Comparison of ENCODE assay signal across 1 cellular context in the genomic region with DNA sequence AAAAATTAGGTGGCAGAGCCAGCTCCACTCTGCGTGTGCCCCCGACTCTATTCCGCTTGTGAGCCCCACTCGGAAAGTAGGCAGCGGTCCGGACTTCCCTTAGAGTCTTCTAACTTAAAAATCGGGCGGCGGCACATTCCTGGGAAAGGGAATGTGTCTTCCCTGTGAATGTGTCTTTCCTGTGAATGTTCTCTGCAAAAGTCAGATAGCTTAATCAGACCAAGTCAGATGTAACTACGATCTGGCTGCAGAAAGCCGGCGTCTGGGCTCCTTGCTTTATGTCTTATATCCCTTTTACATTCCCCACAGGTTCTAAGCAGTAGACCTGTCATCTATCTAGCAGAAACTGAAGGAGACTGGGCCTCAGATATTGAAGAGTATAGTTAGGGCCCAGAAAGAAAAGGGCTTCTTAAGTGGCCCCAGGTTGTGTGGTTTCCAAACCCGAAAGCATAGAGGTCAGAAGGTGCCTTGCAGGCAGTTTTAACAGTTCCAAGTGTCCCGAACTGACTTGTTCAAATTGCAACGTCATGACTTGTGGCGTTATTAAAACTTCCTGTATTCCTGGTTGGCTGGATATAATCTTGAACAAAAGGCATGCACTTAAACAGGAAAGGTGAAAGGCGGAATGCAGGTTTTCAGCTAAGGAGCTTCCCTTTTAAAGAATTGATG.
TF ChIP-seq lines count a peak whose summit lies in the region.

No MANE protein-coding gene starts in this region.

TF ChIP-seq in HepG2, 621 proteins besides CTCF, POLR2A, EP300 and RAD21 (continued from another document and continues in another):
- TF ChIP-seq, protein P1, sequence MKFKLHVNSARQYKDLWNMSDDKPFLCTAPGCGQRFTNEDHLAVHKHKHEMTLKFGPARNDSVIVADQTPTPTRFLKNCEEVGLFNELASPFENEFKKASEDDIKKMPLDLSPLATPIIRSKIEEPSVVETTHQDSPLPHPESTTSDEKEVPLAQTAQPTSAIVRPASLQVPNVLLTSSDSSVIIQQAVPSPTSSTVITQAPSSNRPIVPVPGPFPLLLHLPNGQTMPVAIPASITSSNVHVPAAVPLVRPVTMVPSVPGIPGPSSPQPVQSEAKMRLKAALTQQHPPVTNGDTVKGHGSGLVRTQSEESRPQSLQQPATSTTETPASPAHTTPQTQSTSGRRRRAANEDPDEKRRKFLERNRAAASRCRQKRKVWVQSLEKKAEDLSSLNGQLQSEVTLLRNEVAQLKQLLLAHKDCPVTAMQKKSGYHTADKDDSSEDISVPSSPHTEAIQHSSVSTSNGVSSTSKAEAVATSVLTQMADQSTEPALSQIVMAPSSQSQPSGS (CRISPR knock-in tag; IDR thresholded peaks at IDR 0.05), result no peak
- no peak for TF ChIP-seq ZBTB38 (CRISPR knock-in tag; IDR thresholded peaks at IDR 0.05)
- TF ChIP-seq ZBTB42 (CRISPR knock-in tag; IDR thresholded peaks at IDR 0.05), result no peak
- TF ChIP-seq ZNF816 (CRISPR knock-in tag; IDR thresholded peaks at IDR 0.05; ENCODE audit: borderline replicate concordance), result peak; percentile 43
- TF ChIP-seq ATAD3A (CRISPR knock-in tag; IDR thresholded peaks at IDR 0.05), result no peak
- TF ChIP-seq, protein P2, sequence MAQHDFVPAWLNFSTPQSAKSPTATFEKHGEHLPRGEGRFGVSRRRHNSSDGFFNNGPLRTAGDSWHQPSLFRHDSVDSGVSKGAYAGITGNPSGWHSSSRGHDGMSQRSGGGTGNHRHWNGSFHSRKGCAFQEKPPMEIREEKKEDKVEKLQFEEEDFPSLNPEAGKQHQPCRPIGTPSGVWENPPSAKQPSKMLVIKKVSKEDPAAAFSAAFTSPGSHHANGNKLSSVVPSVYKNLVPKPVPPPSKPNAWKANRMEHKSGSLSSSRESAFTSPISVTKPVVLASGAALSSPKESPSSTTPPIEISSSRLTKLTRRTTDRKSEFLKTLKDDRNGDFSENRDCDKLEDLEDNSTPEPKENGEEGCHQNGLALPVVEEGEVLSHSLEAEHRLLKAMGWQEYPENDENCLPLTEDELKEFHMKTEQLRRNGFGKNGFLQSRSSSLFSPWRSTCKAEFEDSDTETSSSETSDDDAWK (CRISPR knock-in tag; IDR thresholded peaks at IDR 0.05), result no peak
- TF ChIP-seq U2AF2 (IDR thresholded peaks at IDR 0.05; ENCODE audit: low read depth, low read length), result no peak
- TF ChIP-seq, protein P3, sequence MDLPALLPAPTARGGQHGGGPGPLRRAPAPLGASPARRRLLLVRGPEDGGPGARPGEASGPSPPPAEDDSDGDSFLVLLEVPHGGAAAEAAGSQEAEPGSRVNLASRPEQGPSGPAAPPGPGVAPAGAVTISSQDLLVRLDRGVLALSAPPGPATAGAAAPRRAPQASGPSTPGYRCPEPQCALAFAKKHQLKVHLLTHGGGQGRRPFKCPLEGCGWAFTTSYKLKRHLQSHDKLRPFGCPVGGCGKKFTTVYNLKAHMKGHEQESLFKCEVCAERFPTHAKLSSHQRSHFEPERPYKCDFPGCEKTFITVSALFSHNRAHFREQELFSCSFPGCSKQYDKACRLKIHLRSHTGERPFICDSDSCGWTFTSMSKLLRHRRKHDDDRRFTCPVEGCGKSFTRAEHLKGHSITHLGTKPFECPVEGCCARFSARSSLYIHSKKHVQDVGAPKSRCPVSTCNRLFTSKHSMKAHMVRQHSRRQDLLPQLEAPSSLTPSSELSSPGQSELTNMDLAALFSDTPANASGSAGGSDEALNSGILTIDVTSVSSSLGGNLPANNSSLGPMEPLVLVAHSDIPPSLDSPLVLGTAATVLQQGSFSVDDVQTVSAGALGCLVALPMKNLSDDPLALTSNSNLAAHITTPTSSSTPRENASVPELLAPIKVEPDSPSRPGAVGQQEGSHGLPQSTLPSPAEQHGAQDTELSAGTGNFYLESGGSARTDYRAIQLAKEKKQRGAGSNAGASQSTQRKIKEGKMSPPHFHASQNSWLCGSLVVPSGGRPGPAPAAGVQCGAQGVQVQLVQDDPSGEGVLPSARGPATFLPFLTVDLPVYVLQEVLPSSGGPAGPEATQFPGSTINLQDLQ (CRISPR knock-in tag; IDR thresholded peaks at IDR 0.05), result no peak
- TF ChIP-seq, protein P4, sequence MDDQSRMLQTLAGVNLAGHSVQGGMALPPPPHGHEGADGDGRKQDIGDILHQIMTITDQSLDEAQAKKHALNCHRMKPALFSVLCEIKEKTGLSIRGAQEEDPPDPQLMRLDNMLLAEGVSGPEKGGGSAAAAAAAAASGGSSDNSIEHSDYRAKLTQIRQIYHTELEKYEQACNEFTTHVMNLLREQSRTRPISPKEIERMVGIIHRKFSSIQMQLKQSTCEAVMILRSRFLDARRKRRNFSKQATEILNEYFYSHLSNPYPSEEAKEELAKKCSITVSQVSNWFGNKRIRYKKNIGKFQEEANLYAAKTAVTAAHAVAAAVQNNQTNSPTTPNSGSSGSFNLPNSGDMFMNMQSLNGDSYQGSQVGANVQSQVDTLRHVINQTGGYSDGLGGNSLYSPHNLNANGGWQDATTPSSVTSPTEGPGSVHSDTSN (CRISPR knock-in tag; IDR thresholded peaks at IDR 0.05; ENCODE audit: borderline replicate concordance), result no peak
- TF ChIP-seq TBP (CRISPR knock-in tag; IDR thresholded peaks at IDR 0.05), result no peak
- TF ChIP-seq, protein P5, sequence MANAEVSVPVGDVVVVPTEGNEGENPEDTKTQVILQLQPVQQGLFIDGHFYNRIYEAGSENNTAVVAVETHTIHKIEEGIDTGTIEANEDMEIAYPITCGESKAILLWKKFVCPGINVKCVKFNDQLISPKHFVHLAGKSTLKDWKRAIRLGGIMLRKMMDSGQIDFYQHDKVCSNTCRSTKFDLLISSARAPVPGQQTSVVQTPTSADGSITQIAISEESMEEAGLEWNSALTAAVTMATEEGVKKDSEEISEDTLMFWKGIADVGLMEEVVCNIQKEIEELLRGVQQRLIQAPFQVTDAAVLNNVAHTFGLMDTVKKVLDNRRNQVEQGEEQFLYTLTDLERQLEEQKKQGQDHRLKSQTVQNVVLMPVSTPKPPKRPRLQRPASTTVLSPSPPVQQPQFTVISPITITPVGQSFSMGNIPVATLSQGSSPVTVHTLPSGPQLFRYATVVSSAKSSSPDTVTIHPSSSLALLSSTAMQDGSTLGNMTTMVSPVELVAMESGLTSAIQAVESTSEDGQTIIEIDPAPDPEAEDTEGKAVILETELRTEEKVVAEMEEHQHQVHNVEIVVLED (CRISPR knock-in tag; IDR thresholded peaks at IDR 0.05; ENCODE audit: borderline replicate concordance), result no peak
- no peak for TF ChIP-seq GLI4 (CRISPR knock-in tag; IDR thresholded peaks at IDR 0.05; ENCODE audit: borderline replicate concordance)
- no peak for TF ChIP-seq XRCC5 (optimal IDR thresholded peaks at IDR 0.05; ENCODE audit: low read length)
- TF ChIP-seq, protein P6, sequence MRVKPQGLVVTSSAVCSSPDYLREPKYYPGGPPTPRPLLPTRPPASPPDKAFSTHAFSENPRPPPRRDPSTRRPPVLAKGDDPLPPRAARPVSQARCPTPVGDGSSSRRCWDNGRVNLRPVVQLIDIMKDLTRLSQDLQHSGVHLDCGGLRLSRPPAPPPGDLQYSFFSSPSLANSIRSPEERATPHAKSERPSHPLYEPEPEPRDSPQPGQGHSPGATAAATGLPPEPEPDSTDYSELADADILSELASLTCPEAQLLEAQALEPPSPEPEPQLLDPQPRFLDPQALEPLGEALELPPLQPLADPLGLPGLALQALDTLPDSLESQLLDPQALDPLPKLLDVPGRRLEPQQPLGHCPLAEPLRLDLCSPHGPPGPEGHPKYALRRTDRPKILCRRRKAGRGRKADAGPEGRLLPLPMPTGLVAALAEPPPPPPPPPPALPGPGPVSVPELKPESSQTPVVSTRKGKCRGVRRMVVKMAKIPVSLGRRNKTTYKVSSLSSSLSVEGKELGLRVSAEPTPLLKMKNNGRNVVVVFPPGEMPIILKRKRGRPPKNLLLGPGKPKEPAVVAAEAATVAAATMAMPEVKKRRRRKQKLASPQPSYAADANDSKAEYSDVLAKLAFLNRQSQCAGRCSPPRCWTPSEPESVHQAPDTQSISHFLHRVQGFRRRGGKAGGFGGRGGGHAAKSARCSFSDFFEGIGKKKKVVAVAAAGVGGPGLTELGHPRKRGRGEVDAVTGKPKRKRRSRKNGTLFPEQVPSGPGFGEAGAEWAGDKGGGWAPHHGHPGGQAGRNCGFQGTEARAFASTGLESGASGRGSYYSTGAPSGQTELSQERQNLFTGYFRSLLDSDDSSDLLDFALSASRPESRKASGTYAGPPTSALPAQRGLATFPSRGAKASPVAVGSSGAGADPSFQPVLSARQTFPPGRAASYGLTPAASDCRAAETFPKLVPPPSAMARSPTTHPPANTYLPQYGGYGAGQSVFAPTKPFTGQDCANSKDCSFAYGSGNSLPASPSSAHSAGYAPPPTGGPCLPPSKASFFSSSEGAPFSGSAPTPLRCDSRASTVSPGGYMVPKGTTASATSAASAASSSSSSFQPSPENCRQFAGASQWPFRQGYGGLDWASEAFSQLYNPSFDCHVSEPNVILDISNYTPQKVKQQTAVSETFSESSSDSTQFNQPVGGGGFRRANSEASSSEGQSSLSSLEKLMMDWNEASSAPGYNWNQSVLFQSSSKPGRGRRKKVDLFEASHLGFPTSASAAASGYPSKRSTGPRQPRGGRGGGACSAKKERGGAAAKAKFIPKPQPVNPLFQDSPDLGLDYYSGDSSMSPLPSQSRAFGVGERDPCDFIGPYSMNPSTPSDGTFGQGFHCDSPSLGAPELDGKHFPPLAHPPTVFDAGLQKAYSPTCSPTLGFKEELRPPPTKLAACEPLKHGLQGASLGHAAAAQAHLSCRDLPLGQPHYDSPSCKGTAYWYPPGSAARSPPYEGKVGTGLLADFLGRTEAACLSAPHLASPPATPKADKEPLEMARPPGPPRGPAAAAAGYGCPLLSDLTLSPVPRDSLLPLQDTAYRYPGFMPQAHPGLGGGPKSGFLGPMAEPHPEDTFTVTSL (CRISPR knock-in tag; IDR thresholded peaks at IDR 0.05; ENCODE audit: borderline replicate concordance), result peak; percentile 47; the same call in 1 of the 2 replicates
- no peak for TF ChIP-seq GTF3A (CRISPR knock-in tag; conservative IDR thresholded peaks at IDR 0.05)
- no peak for TF ChIP-seq ZNF598 (CRISPR knock-in tag; IDR thresholded peaks at IDR 0.05; ENCODE audit: borderline replicate concordance)
- no peak for TF ChIP-seq RFX1 (IDR thresholded peaks at IDR 0.05)
- peak; percentile 82 to 91 for TF ChIP-seq MAFK (conservative IDR thresholded peaks at IDR 0.05 in 1 of 2, IDR thresholded peaks at IDR 0.05 in 1 of 2; ENCODE audit: low read length in 2 of 2)
- TF ChIP-seq EHMT2 (IDR thresholded peaks at IDR 0.05; ENCODE audit: borderline replicate concordance, low read depth, low read length), result no peak
- no peak for TF ChIP-seq MEIS2 (CRISPR knock-in tag; IDR thresholded peaks at IDR 0.05)
- no peak for TF ChIP-seq ZNF616 (CRISPR knock-in tag; IDR thresholded peaks at IDR 0.05; ENCODE audit: low read depth)
- no peak for TF ChIP-seq ZC3H13 (CRISPR knock-in tag; IDR thresholded peaks at IDR 0.05)
- no peak for TF ChIP-seq ZFAT (CRISPR knock-in tag; conservative IDR thresholded peaks at IDR 0.05)
- no peak for TF ChIP-seq SPEN (CRISPR knock-in tag; IDR thresholded peaks at IDR 0.05; ENCODE audit: low read depth)
- TF ChIP-seq ZNF776 (CRISPR knock-in tag; IDR thresholded peaks at IDR 0.05), result no peak
- TF ChIP-seq, protein P7, sequence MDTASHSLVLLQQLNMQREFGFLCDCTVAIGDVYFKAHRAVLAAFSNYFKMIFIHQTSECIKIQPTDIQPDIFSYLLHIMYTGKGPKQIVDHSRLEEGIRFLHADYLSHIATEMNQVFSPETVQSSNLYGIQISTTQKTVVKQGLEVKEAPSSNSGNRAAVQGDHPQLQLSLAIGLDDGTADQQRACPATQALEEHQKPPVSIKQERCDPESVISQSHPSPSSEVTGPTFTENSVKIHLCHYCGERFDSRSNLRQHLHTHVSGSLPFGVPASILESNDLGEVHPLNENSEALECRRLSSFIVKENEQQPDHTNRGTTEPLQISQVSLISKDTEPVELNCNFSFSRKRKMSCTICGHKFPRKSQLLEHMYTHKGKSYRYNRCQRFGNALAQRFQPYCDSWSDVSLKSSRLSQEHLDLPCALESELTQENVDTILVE (CRISPR knock-in tag; IDR thresholded peaks at IDR 0.05), result no peak
- TF ChIP-seq HDAC2 (CRISPR knock-in tag; IDR thresholded peaks at IDR 0.05), result peak; percentile 30; the same call in 1 of the 2 replicates
- TF ChIP-seq ZZZ3 (CRISPR knock-in tag; IDR thresholded peaks at IDR 0.05; ENCODE audit: borderline replicate concordance), result no peak
- TF ChIP-seq FOXJ3 (CRISPR knock-in tag; IDR thresholded peaks at IDR 0.05; ENCODE audit: borderline replicate concordance), result no peak
- TF ChIP-seq HOXA3 (CRISPR knock-in tag; IDR thresholded peaks at IDR 0.05), result 0 out of 2 replicates have a peak, but pooled peaks have one; percentile 30
- TF ChIP-seq WIZ (CRISPR knock-in tag; IDR thresholded peaks at IDR 0.05), result no peak
- TF ChIP-seq KDM3A (CRISPR knock-in tag; IDR thresholded peaks at IDR 0.05; ENCODE audit: low read depth), result no peak
- TF ChIP-seq, protein P8, sequence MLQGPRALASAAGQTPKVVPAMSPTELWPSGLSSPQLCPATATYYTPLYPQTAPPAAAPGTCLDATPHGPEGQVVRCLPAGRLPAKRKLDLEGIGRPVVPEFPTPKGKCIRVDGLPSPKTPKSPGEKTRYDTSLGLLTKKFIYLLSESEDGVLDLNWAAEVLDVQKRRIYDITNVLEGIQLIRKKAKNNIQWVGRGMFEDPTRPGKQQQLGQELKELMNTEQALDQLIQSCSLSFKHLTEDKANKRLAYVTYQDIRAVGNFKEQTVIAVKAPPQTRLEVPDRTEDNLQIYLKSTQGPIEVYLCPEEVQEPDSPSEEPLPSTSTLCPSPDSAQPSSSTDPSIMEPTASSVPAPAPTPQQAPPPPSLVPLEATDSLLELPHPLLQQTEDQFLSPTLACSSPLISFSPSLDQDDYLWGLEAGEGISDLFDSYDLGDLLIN (CRISPR knock-in tag; IDR thresholded peaks at IDR 0.05; ENCODE audit: borderline replicate concordance), result no peak
- no peak for TF ChIP-seq ZNF703 (CRISPR knock-in tag; IDR thresholded peaks at IDR 0.05; ENCODE audit: borderline replicate concordance)
- TF ChIP-seq, protein P9, sequence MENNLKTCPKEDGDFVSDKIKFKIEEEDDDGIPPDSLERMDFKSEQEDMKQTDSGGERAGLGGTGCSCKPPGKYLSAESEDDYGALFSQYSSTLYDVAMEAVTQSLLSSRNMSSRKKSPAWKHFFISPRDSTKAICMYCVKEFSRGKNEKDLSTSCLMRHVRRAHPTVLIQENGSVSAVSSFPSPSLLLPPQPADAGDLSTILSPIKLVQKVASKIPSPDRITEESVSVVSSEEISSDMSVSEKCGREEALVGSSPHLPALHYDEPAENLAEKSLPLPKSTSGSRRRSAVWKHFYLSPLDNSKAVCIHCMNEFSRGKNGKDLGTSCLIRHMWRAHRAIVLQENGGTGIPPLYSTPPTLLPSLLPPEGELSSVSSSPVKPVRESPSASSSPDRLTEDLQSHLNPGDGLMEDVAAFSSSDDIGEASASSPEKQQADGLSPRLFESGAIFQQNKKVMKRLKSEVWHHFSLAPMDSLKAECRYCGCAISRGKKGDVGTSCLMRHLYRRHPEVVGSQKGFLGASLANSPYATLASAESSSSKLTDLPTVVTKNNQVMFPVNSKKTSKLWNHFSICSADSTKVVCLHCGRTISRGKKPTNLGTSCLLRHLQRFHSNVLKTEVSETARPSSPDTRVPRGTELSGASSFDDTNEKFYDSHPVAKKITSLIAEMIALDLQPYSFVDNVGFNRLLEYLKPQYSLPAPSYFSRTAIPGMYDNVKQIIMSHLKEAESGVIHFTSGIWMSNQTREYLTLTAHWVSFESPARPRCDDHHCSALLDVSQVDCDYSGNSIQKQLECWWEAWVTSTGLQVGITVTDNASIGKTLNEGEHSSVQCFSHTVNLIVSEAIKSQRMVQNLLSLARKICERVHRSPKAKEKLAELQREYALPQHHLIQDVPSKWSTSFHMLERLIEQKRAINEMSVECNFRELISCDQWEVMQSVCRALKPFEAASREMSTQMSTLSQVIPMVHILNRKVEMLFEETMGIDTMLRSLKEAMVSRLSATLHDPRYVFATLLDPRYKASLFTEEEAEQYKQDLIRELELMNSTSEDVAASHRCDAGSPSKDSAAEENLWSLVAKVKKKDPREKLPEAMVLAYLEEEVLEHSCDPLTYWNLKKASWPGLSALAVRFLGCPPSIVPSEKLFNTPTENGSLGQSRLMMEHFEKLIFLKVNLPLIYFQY (CRISPR knock-in tag; IDR thresholded peaks at IDR 0.05; ENCODE audit: borderline replicate concordance), result no peak
- TF ChIP-seq NR2F2 (IDR thresholded peaks at IDR 0.05; ENCODE audit: borderline replicate concordance, low read depth), result no peak
- TF ChIP-seq HNRNPLL (IDR thresholded peaks at IDR 0.05; ENCODE audit: low read depth, low read length, poor library complexity, severe bottlenecking), result no peak
